In genomic region chr14:85531594-85532391, GRCh38 we compare ENCODE assay signal across 8 cellular contexts.
DNase-seq lines count a peak whose midpoint lies in the region; ATAC-seq, FAIRE-seq and TF ChIP-seq lines count a peak whose summit lies in the region.

No MANE protein-coding gene starts in this region.

- H3K4me1 ChIP-seq in rectal smooth muscle tissue (ENCODE audit: control insufficient read depth, insufficient read depth, low read length), result peaks cover 4% of the 10 kb centered on the region

- no peak for FAIRE-seq in RCC 7860 (lab: Jason Lieb, UNC)

- H3K4me3 ChIP-seq in iPS-11a (ENCODE audit: low read depth, low read length) (peak overlapping the region; percentile 72), rectal smooth muscle tissue (ENCODE audit: low read length) (peak overlapping the region; percentile 72)

- no peak overlapping the region for H3K9ac ChIP-seq in rectal smooth muscle tissue (ENCODE audit: low read length)

- ATAC-seq in GM21423 (IDR thresholded peaks at IDR 0.05; ENCODE audit: unreplicated experiment), result no peak
- no peak for ATAC-seq in GM18907 (IDR thresholded peaks at IDR 0.05; ENCODE audit: unreplicated experiment)

- peaks cover 4% of the 10 kb centered on the region for H3K27me3 ChIP-seq in rectal smooth muscle tissue (ENCODE audit: control insufficient read depth, insufficient read depth, low read length)

- H3K27ac ChIP-seq in rectal smooth muscle tissue (ENCODE audit: low read depth, low read length), result no peak overlapping the region

- TF ChIP-seq RAD21 in Ishikawa (IDR thresholded peaks at IDR 0.05; ENCODE audit: low read depth), result no peak

- DNase-seq in AG08395 (ENCODE audit: low spot score) (peak; percentile 70), astrocyte of the hippocampus (ENCODE audit: low read depth, low spot score) (peak; percentile 79), RCC 7860 (ENCODE audit: low spot score) (no peak)

- TF ChIP-seq EP300 in Ishikawa (IDR thresholded peaks at IDR 0.05; ENCODE audit: borderline replicate concordance), result no peak

- H3K36me3 ChIP-seq in rectal smooth muscle tissue (ENCODE audit: control insufficient read depth, insufficient read depth, low read length), result no peaks in the 10 kb centered on the region

TF ChIP-seq in Ishikawa, 13 proteins besides CTCF, POLR2A, EP300 and RAD21:
- TF ChIP-seq MAX (IDR thresholded peaks at IDR 0.05), result peak; percentile 55; the same call in 1 of the 2 replicates
- TF ChIP-seq CREB1 (IDR thresholded peaks at IDR 0.05; ENCODE audit: low read depth), result no peak
- TF ChIP-seq NFIC (IDR thresholded peaks at IDR 0.05), result peak; percentile 11; the same call in 1 of the 2 replicates
